ENCODE assay signal across 8 cellular contexts in genomic region chr16:22948603-22949368, GRCh38.
DNase-seq lines count a peak whose midpoint lies in the region; ATAC-seq lines count a peak whose summit lies in the region.

No MANE protein-coding gene starts in this region.

- H3K27me3 ChIP-seq in GM23248 (replicated peaks; ENCODE audit: insufficient read depth) (peaks cover 15% of the 10 kb centered on the region), NT2/D1 (ENCODE audit: insufficient read depth, insufficient read length) (no peaks in the 10 kb centered on the region), trophoblast cell (ENCODE audit: insufficient read depth, low read length) (no peaks in the 10 kb centered on the region)

- in situ Hi-C loops in GM23248 (cut with MboI) = no loop called here

- H3K79me1 ChIP-seq in trophoblast cell (ENCODE audit: low read length) = no peaks in the 10 kb centered on the region

- H3K4me1 ChIP-seq in GM23248 (ENCODE audit: insufficient read depth) = no peaks in the 10 kb centered on the region
- H3K4me1 ChIP-seq in NT2/D1 (ENCODE audit: insufficient read depth, insufficient read length) = no peaks in the 10 kb centered on the region
- H3K4me1 ChIP-seq in trophoblast cell (ENCODE audit: control insufficient read depth in 1 of 2, insufficient read depth in 2 of 2, low read length in 2 of 2) = no peaks in the 10 kb centered on the region

- DNase-seq in C1 segment of cervical spinal cord (lab: John Stamatoyannopoulos, UW) (peak in 8 of 14 donors; percentile 1 to 27 (median 12)), GM23248 (peak; percentile 76), NT2/D1 (ENCODE audit: low read depth, low spot score) (peak; percentile 90), glomerular visceral epithelial cell (ENCODE audit: extremely low spot score) (peak; percentile 30), trophoblast cell (peak; percentile 18 to 52), NCI-H2107 (lab: John Stamatoyannopoulos, UW) (no peak)
- peak; percentile 22 for DNase-seq in activated T-helper 1 cell treated with anti-CD3 and anti-CD28 coated beads, Interleukin-12 subunit alpha, Interleukin-12 subunit beta, Interleukin-2, Interleukin-4 antibody, amounts not matched to agents 30 ng/mL and 10 ng/mL and 1 ng/mL, durations not matched to agents 14 hours and 24 hours and 36 hours (ENCODE audit: low spot score)

- no peaks in the 10 kb centered on the region for H3F3A ChIP-seq in GM23248 (ENCODE audit: insufficient read depth)

- no peaks in the 10 kb centered on the region for H3K36me3 Mint-ChIP-seq in activated T-helper 1 cell treated with anti-CD3 and anti-CD28 coated beads, Interleukin-12 subunit alpha, Interleukin-12 subunit beta, Interleukin-2, Interleukin-4 antibody, amounts not matched to agents 30 ng/mL and 10 ng/mL and 1 ng/mL, durations not matched to agents 14 hours and 24 hours and 36 hours (ENCODE audit: low read depth)

- H3K9me3 ChIP-seq in GM23248 (ENCODE audit: low read depth) = no peaks in the 10 kb centered on the region
- H3K9me3 ChIP-seq in NT2/D1 (ENCODE audit: insufficient read depth, low read length) = no peaks in the 10 kb centered on the region
- H3K9me3 ChIP-seq in trophoblast cell (ENCODE audit: insufficient read depth, low read depth, low read length) = peaks cover 1% of the 10 kb centered on the region

- H3K27ac Mint-ChIP-seq in activated T-helper 1 cell treated with anti-CD3 and anti-CD28 coated beads, Interleukin-12 subunit alpha, Interleukin-12 subunit beta, Interleukin-2, Interleukin-4 antibody, amounts not matched to agents 30 ng/mL and 10 ng/mL and 1 ng/mL, durations not matched to agents 14 hours and 24 hours and 36 hours = no peak overlapping the region

- no peak overlapping the region for H3K18ac ChIP-seq in trophoblast cell (ENCODE audit: low read length)

- no peaks in the 10 kb centered on the region for H3K36me3 ChIP-seq in GM23248 (ENCODE audit: low read depth)
- no peaks in the 10 kb centered on the region for H3K36me3 ChIP-seq in NT2/D1 (ENCODE audit: insufficient read depth, insufficient read length, low read length)
- H3K36me3 ChIP-seq in trophoblast cell (ENCODE audit: control insufficient read depth in 1 of 2, insufficient read depth in 2 of 2, low read length in 2 of 2) = no peaks in the 10 kb centered on the region

- no peaks in the 10 kb centered on the region for H3K9me3 Mint-ChIP-seq in activated T-helper 1 cell treated with anti-CD3 and anti-CD28 coated beads, Interleukin-12 subunit alpha, Interleukin-12 subunit beta, Interleukin-2, Interleukin-4 antibody, amounts not matched to agents 30 ng/mL and 10 ng/mL and 1 ng/mL, durations not matched to agents 14 hours and 24 hours and 36 hours

- H2BK5ac ChIP-seq in trophoblast cell (ENCODE audit: low read depth, low read length, poor library complexity) = no peak overlapping the region

- H2BK12ac ChIP-seq in trophoblast cell (ENCODE audit: low read length) = no peak overlapping the region

- H3K23ac ChIP-seq in trophoblast cell (ENCODE audit: low read length) = no peak overlapping the region

- no peak for ATAC-seq in GM18909 (IDR thresholded peaks at IDR 0.05; ENCODE audit: poor library complexity, unreplicated experiment)

- no peak overlapping the region for H4K91ac ChIP-seq in trophoblast cell (ENCODE audit: low read depth, low read length)

- H2BK120ac ChIP-seq in trophoblast cell (ENCODE audit: insufficient read depth, low read length, poor library complexity) = no peak overlapping the region

- H2AK5ac ChIP-seq in trophoblast cell (ENCODE audit: low read length) = no peak overlapping the region

- H3K27me3 Mint-ChIP-seq in activated T-helper 1 cell treated with anti-CD3 and anti-CD28 coated beads, Interleukin-12 subunit alpha, Interleukin-12 subunit beta, Interleukin-2, Interleukin-4 antibody, amounts not matched to agents 30 ng/mL and 10 ng/mL and 1 ng/mL, durations not matched to agents 14 hours and 24 hours and 36 hours (ENCODE audit: insufficient read depth) = peaks cover 28% of the 10 kb centered on the region

- no peak overlapping the region for H3K27ac ChIP-seq in GM23248
- no peak overlapping the region for H3K27ac ChIP-seq in trophoblast cell (ENCODE audit: low read depth, low read length)

- no peak overlapping the region for H4K12ac ChIP-seq in trophoblast cell (ENCODE audit: low read depth, low read length)

- H3K4me3 Mint-ChIP-seq in activated T-helper 1 cell treated with anti-CD3 and anti-CD28 coated beads, Interleukin-12 subunit alpha, Interleukin-12 subunit beta, Interleukin-2, Interleukin-4 antibody, amounts not matched to agents 30 ng/mL and 10 ng/mL and 1 ng/mL, durations not matched to agents 14 hours and 24 hours and 36 hours = no peak overlapping the region

- intact Hi-C loops in activated T-helper 1 cell treated with anti-CD3 and anti-CD28 coated beads, Interleukin-12 subunit alpha, Interleukin-12 subunit beta, Interleukin-2, Interleukin-4 antibody, amounts not matched to agents 30 ng/mL and 10 ng/mL and 1 ng/mL, durations not matched to agents 14 hours and 24 hours and 36 hours (cut with micrococcal nuclease) = loop anchor here (1.0 kb wide), 1 partner anchor 50 kb away; no protein-coding TSS in a partner anchor

- H3K9me2 ChIP-seq in GM23248 (ENCODE audit: insufficient read depth) = no peaks in the 10 kb centered on the region

- no peaks in the 10 kb centered on the region for H3K79me2 ChIP-seq in GM23248 (ENCODE audit: insufficient read depth)
- H3K79me2 ChIP-seq in trophoblast cell (ENCODE audit: control insufficient read depth, insufficient read depth, low read length, poor library complexity) = no peaks in the 10 kb centered on the region

- no peaks in the 10 kb centered on the region for H4K20me1 ChIP-seq in GM23248 (ENCODE audit: insufficient read depth)

- no peak overlapping the region for H3K4ac ChIP-seq in trophoblast cell (ENCODE audit: low read depth, low read length)

- peaks cover 7% of the 10 kb centered on the region for H3K4me1 Mint-ChIP-seq in activated T-helper 1 cell treated with anti-CD3 and anti-CD28 coated beads, Interleukin-12 subunit alpha, Interleukin-12 subunit beta, Interleukin-2, Interleukin-4 antibody, amounts not matched to agents 30 ng/mL and 10 ng/mL and 1 ng/mL, durations not matched to agents 14 hours and 24 hours and 36 hours (ENCODE audit: low read depth)

- H3K4me2 ChIP-seq in GM23248 (ENCODE audit: unreplicated experiment) = peak overlapping the region; percentile 54
- H3K4me2 ChIP-seq in trophoblast cell (ENCODE audit: low read length) = no peak overlapping the region

- no peak overlapping the region for H4K8ac ChIP-seq in trophoblast cell (ENCODE audit: low read depth, low read length)

- H3K9ac ChIP-seq in GM23248 (no peak overlapping the region), NT2/D1 (ENCODE audit: insufficient read length, low read depth) (no peak overlapping the region), trophoblast cell (ENCODE audit: low read length) (no peak overlapping the region)

- H3K14ac ChIP-seq in trophoblast cell (ENCODE audit: low read length) = no peak overlapping the region

- H2AFZ ChIP-seq in GM23248 (peak overlapping the region; percentile 38; the same call in 1 of the 2 replicates), trophoblast cell (ENCODE audit: insufficient read depth, low read length, poor library complexity) (no peak overlapping the region)

- H3K4me3 ChIP-seq in GM23248 (peak overlapping the region; percentile 32), NT2/D1 (ENCODE audit: insufficient read length, low read depth) (no peak overlapping the region), trophoblast cell (ENCODE audit: low read depth, low read length) (no peak overlapping the region)

- 5 to 7% methylated on average over 18 of the region's 18 CpGs for WGBS in GM23248 (ENCODE audit: low coverage in 1 of 2, low lambda C conversion rate in 2 of 2, missing lambda C conversion rate in 2 of 2), 2 experiments
- WGBS in trophoblast cell (ENCODE audit: extremely low coverage, insufficient coverage, insufficient read length) = no CpG with 5 or more reads among the region's 18 CpGs
